32 cellular contexts compared by ENCODE assay signal in the genomic region with DNA sequence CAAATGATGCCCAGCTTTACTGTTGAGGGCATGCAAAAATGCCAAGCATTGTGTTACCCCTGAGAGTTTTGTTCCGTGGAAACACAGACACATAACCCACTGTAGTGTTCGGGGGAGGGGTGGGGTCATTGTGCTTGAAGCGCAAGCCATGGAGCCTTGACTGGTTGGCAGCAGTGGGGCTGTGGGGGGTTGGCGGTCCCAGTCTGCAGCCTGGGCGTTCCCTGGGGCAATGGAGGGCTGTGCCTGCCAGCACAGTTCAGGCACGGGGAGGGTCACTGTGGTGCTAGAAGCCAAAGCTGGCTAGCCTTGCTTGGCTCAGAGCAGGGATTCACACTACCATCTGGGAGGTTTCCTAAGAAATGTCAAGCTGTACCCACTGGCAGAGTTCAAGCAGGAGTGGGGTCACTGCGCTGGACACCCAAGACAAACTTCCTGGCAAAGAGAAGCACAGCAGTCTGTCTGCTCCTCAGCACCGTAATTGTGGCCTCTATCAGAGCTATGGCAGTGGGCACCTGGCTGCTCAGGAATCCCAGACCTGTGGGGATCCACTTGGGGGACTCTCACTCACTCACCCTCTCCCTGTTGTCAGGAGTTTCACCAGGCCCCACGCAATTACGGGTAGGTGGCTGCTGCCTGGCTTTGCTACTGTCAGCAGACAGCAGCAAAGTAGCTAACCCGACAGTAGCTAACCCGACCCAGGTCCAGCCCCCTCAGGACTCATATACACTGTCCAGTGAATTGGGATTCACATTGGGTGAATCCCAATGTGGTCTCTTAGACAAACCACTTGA.
"Had no signal": no experiment of that assay in that cellular context is flagged by ENCODE, and none has a peak within 500 bp of the region (broad histone marks: within the 10 kb centered on the region; RNA-seq: fewer than 3 reads in every experiment).

No MANE protein-coding gene starts in this region.

- H3K27me3 ChIP-seq: brain microvascular endothelial cell, Peyer's patch had no signal

- H3K9me3 ChIP-seq: Peyer's patch had no signal

- H3K4me3 ChIP-seq: Peyer's patch had no signal

- H3K4me1 ChIP-seq: Peyer's patch had no signal

- H3K27ac ChIP-seq: brain microvascular endothelial cell, Peyer's patch, VCaP had no signal

- ATAC-seq: activated CD8-positive, alpha-beta memory T cell treated with anti-CD3 and anti-CD28 coated beads, Interleukin-2, amount 10 ng/mL, durations not matched to agents 7 days and 5 days; activated naive CD8-positive, alpha-beta T cell treated with anti-CD3 and anti-CD28 coated beads, Interleukin-2, amount 50 U/mL, for 24 hours; Right ventricle myocardium inferior; SK-N-SH treated with all-trans-retinoic acid at 6 μM for 48 hours; T-helper 17 cell had no signal

- H3K36me3 ChIP-seq: brain microvascular endothelial cell, Peyer's patch had no signal

- DNase-seq: activated B cell treated with CpG ODN at 0.5 μM for 24 hours; activated CD4-positive, alpha-beta memory T cell treated with anti-CD3 and anti-CD28 coated beads for 36 hours; activated CD4-positive, alpha-beta T cell treated with anti-CD3 and anti-CD28 coated beads for 4 hours; activated CD4-positive, alpha-beta T cell treated with anti-CD3 and anti-CD28 coated beads, Interleukin-2, amount 50 U/mL, for 1 hour; activated CD4-positive, CD25-positive, alpha-beta regulatory T cell treated with anti-CD3 and anti-CD28 coated beads, Interleukin-2, amount 50 U/mL, for 72 hours; activated CD8-positive, alpha-beta memory T cell treated with anti-CD3 and anti-CD28 coated beads for 24 hours; activated CD8-positive, alpha-beta memory T cell treated with anti-CD3 and anti-CD28 coated beads, Interleukin-2, amount 10 ng/mL, durations not matched to agents 7 days and 5 days; activated CD8-positive, alpha-beta memory T cell treated with anti-CD3 and anti-CD28 coated beads, Interleukin-2, amount 50 U/mL, for 48 hours; activated effector memory CD4-positive, alpha-beta T cell treated with Interleukin-2 at 50 U/mL for 16 hours; activated naive CD4-positive, alpha-beta T cell treated with anti-CD3 and anti-CD28 coated beads, Interleukin-2, amount 10 ng/mL, durations not matched to agents 7 days and 5 days; activated naive CD8-positive, alpha-beta T cell treated with anti-CD3 and anti-CD28 coated beads, Interleukin-2, amount 50 U/mL, for 24 hours; activated T-cell treated with anti-CD3 and anti-CD28 coated beads, Interleukin-2, amount 50 U/mL, for 48 hours; anterior cingulate cortex; brain microvascular endothelial cell; NCI-H1092 treated with DMSO at 0.1 percent for 48 hours; NCI-H1417 treated with DMSO at 0.1 percent for 48 hours; NCI-H187 treated with DMSO at 0.1 percent for 48 hours; NCI-H2081; NCI-H2171 treated with DMSO at 0.1 percent for 48 hours; NCI-H226; NCI-H446 treated with DMSO at 0.1 percent for 48 hours; NCI-H524; NCI-H69; NK-92 treated with Interleukin-12 subunit alpha and Interleukin-12 subunit beta, amount 100 ng/mL, for 24 hours; Peyer's patch; RPMI8226; SIG-M5; T-cell; T-helper 17 cell had no signal
